ENCODE assay signal across 8 cellular contexts in genomic region chr2:222360997-222361396, GRCh38.
"Had no signal": no experiment of that assay in that cellular context is flagged by ENCODE, and none has a peak within 500 bp of the region (broad histone marks: within the 10 kb centered on the region; RNA-seq: fewer than 3 reads in every experiment).

No MANE protein-coding gene starts in this region.

- H3K27ac ChIP-seq: HL-60, KMS-11 had no signal

- H3K9ac ChIP-seq: KMS-11 had no signal

- H3K4me3 ChIP-seq: GM23338 had no signal

- H3K4me1 Mint-ChIP-seq: GM23338, H9, IgD-negative memory B cell had no signal

- H3K36me3 Mint-ChIP-seq: IgD-negative memory B cell had no signal

- H3K27ac Mint-ChIP-seq: GM23338, H9, IgD-negative memory B cell had no signal

- H2AFZ ChIP-seq: GM23338 had no signal

- H3K9me3 Mint-ChIP-seq: GM23338, H9 had no signal

- H3K27me3 Mint-ChIP-seq: IgD-negative memory B cell had no signal

- H3K4me3 Mint-ChIP-seq: GM23338, H9, IgD-negative memory B cell had no signal

- H3K4me2 ChIP-seq: GM23338, KMS-11 had no signal

- ATAC-seq: GM23338, HepG2 had no signal

- DNase-seq: H9, HCEC 1CT, KBM-7 had no signal
